ENCODE assay signal across 8 cellular contexts in the genomic region with DNA sequence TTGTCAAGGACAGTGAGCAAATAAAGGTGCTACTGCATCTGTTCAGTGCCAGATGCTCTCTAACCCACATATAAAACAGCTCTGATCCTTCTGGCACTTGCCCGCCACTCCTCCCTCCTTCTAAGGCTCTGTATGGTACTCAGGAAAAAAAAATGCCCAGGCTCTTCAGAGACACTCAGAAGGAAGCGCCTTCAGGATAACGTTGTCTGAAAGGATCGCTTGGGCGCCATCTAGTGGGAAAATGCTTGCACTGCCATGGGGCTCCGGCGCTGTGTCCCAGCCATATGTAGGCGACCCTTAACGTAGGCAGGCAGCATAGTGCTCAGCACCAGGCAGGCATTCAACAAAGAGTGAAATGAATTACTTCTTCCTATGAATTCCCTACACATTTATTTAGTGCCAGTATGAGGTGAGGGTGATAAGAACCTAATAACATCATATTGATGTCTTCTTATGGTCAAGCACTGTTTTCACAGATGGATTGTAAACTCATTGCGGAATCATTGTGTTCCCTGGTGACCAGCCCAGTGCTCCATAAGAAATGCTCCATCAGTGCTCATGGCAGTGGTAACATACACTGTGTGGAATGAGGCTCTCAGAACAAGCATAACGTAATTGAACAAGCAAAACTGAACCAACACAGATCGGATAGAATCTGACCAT. TPM values are rescaled to one million over a fixed set of nuclear protein-coding genes. Genes with fewer than 3 reads are reported as not detected.
DNase-seq lines count a peak whose midpoint lies in the region; ATAC-seq and TF ChIP-seq lines count a peak whose summit lies in the region.

No MANE protein-coding gene starts in this region.

- no peaks in the 10 kb centered on the region for H3K36me3 ChIP-seq in kidney epithelial cell (ENCODE audit: control insufficient read depth, insufficient read depth, low read length)

- H3K27ac ChIP-seq in AG04450 (ENCODE audit: low read depth, low read length), result no peak overlapping the region
- no peak overlapping the region for H3K27ac ChIP-seq in caudate nucleus (ENCODE audit: low read depth, low read length)

- CTCF ChIA-PET in AG04450 (lab: Charles Lee), result interaction anchor here (0.5 to 4.9 kb wide), 32 partner anchors 9 to 781 kb away, joined by 3 to 26 read pairs (median 4); a partner anchor contains a TSS

- DNase-seq in AG04450 (ENCODE audit: low read depth, low spot score) (peak; percentile 42), NCI-H2196 treated with DMSO at 0.1 percent for 48 hours (lab: John Stamatoyannopoulos, UW; ENCODE audit: unreplicated experiment) (peak; percentile 58), caudate nucleus (lab: John Stamatoyannopoulos, UW) (peak in 56 of 61 donors; percentile 10 to 94 (median 58)), kidney epithelial cell (ENCODE audit: low read depth) (no peak)
- peak; percentile 37 to 61 (median 46) for DNase-seq in activated CD4-positive, CD25-positive, alpha-beta regulatory T cell (lab: John Stamatoyannopoulos, UW)
- DNase-seq in stimulated activated CD4-positive, alpha-beta T cell treated with anti-CD3 and anti-CD28 coated beads, Interleukin-2, amount 100 ng/mL, for 24 hours, result peak; percentile 83 to 85

- POLR2A ChIA-PET in AG04450 (lab: Yijun Ruan, JAX), result no interaction called here

- ATAC-seq in GM18861 (IDR thresholded peaks at IDR 0.05; ENCODE audit: unreplicated experiment) (peak; percentile 94), HG03095 (IDR thresholded peaks at IDR 0.05; ENCODE audit: unreplicated experiment) (peak; percentile 89)

- H3K4me3 ChIP-seq in AG04450 (ENCODE audit: low read depth, low read length) (no peak overlapping the region), kidney epithelial cell (ENCODE audit: low read depth, low read length) (no peak overlapping the region)

- H3K9me3 ChIP-seq in AG04450 (ENCODE audit: control insufficient read depth, insufficient read depth, low read length), result peaks cover 7% of the 10 kb centered on the region; the same call in 1 of the 2 replicates

- TF ChIP-seq CTCF in AG04450 (IDR thresholded peaks at IDR 0.05; ENCODE audit: low read depth, low read length), result peak; percentile 90
- peak; percentile 92 for TF ChIP-seq CTCF in kidney epithelial cell (IDR thresholded peaks at IDR 0.05; ENCODE audit: insufficient read depth, low read length, poor library complexity, severe bottlenecking)

- H3K27me3 ChIP-seq in AG04450 (ENCODE audit: control insufficient read depth, insufficient read depth, low read length) (no peaks in the 10 kb centered on the region), kidney epithelial cell (ENCODE audit: control insufficient read depth, insufficient read depth, low read length) (peaks cover 4% of the 10 kb centered on the region)

RNA-seq across cellular contexts. Expression of a gene that starts 39.6 kb away (rescaled TPM):
- 215 and 247 TPM in 2 replicates for polyA plus RNA-seq in AG04450 (2011; rRNA removed)
- 171 and 216 TPM in 2 replicates for polyA minus RNA-seq in AG04450 (2011; rRNA and poly(A)+ RNA removed)
- total RNA-seq in kidney epithelial cell, result 0.75 and 0.84 TPM in 2 replicates
